ENCODE assay signal across 1 cellular context in the genomic region with DNA sequence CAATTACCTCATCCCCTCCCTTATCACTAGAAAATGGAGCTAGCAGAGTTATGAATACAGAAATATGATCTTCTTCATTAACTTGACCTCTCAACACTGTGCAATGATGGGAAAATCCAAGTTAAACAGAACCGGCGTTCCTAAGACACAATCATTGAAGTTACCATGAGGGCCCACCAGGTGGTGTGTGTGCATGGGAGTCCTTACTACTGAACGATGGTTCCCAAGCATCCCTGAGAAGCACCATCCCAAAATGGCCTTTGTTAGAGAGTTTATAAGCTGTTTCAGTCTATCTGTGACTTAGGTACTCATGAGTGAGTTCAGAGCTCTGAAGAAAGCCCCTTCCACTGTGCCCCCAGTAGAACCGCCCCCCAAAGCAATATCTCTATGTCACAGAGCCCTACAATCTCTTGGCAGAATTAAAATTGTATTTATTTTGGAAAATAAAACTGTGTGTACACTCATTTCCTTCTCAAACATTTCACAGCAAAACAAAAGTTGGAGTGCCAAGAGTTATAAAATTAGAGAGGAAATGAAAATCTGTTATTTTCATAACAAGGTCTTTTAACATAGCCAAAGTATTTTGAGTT.
TF ChIP-seq lines count a peak whose summit lies in the region.

No MANE protein-coding gene starts in this region.

TF ChIP-seq in H1, 55 proteins besides CTCF, POLR2A, EP300 and RAD21:
- TF ChIP-seq EZH2 (IDR thresholded peaks at IDR 0.05; ENCODE audit: low read depth, low read length, severe bottlenecking): no peak
- TF ChIP-seq EGR1 (IDR thresholded peaks at IDR 0.05; ENCODE audit: borderline replicate concordance, low read depth, low read length): no peak
- peak; percentile 77 for TF ChIP-seq YY1 (IDR thresholded peaks at IDR 0.05; ENCODE audit: low read depth, low read length)
